Comparison of ENCODE assay signal across 1 cellular context in genomic region chr9:34647084-34647403, GRCh38.
TF ChIP-seq lines count a peak whose summit lies in the region.

No MANE protein-coding gene starts in this region.

TF ChIP-seq in WTC11, 78 proteins besides CTCF, POLR2A, EP300 and RAD21 (continued from another document):
- no peak for TF ChIP-seq FOXP4 (CRISPR knock-in tag; IDR thresholded peaks at IDR 0.05)
